In the genomic region with DNA sequence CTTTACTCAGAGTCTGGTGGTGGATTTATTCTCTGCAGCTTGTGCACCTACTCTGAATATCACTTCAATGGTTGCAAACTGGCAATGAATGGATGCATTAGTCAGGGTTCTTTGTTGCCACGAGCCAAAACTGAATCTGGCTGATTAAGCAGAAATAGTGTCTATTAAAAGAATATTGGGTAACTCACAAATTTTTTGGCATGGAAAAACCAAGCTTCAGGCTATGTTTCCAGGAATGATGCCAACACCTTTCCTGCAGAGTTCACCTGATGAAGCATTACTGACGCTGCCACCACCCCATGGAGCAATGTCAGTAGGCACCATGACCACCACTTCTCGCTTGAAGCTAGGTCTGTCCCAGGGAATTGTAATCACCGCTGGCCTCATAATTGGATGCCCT, we compare ENCODE assay signal across 21 cellular contexts.
"Had no signal": no experiment of that assay in that cellular context is flagged by ENCODE, and none has a peak within 500 bp of the region (broad histone marks: within the 10 kb centered on the region; RNA-seq: fewer than 3 reads in every experiment).

No MANE protein-coding gene starts in this region.

- ATAC-seq: activated CD8-positive, alpha-beta T cell treated with anti-CD3 and anti-CD28 coated beads, Interleukin-2, amount 10 ng/mL, durations not matched to agents 7 days and 5 days; activated naive CD4-positive, alpha-beta T cell treated with anti-CD3 and anti-CD28 coated beads, Interleukin-2, amount 50 U/mL, for 72 hours; activated T-cell treated with anti-CD3 and anti-CD28 coated beads, Interleukin-2, amount 50 U/mL, for 72 hours; effector memory CD8-positive, alpha-beta T cell; left lung; natural killer cell; right cardiac atrium had no signal

- H3K9me3 Mint-ChIP-seq: activated CD4-positive, alpha-beta T cell treated with anti-CD3 and anti-CD28 coated beads, Interleukin-2, amount 10 ng/mL, durations not matched to agents 24 days and 14 days had no signal

- H3K36me3 Mint-ChIP-seq: brain, natural killer cell had no signal

- H3K27me3 Mint-ChIP-seq: activated CD4-positive, alpha-beta T cell treated with anti-CD3 and anti-CD28 coated beads, Interleukin-2, amount 10 ng/mL, durations not matched to agents 24 days and 14 days; effector memory CD8-positive, alpha-beta T cell; progenitor cell of endocrine pancreas had no signal

- H3K4me1 Mint-ChIP-seq: activated CD4-positive, alpha-beta T cell treated with anti-CD3 and anti-CD28 coated beads, Interleukin-2, amount 10 ng/mL, durations not matched to agents 24 days and 14 days; brain; natural killer cell had no signal

- H3K4me3 ChIP-seq: left lung, smooth muscle cell, stomach, testis, upper lobe of left lung had no signal

- H3K4me3 Mint-ChIP-seq: activated CD4-positive, alpha-beta T cell treated with anti-CD3 and anti-CD28 coated beads, Interleukin-2, amount 10 ng/mL, durations not matched to agents 24 days and 14 days; activated CD8-positive, alpha-beta T cell treated with anti-CD3 and anti-CD28 coated beads, Interleukin-2, amount 10 ng/mL, durations not matched to agents 7 days and 5 days; activated T-cell treated with anti-CD3 and anti-CD28 coated beads, Interleukin-2, amount 50 U/mL, for 72 hours; brain; effector memory CD8-positive, alpha-beta T cell; natural killer cell had no signal

- DNase-seq: activated CD4-positive, alpha-beta T cell treated with anti-CD3 and anti-CD28 coated beads, Interleukin-2, amount 10 ng/mL, durations not matched to agents 24 days and 14 days; activated CD4-positive, CD25-positive, alpha-beta regulatory T cell; activated CD8-positive, alpha-beta memory T cell treated with anti-CD3 and anti-CD28 coated beads, Interleukin-2, amount 50 U/mL, for 48 hours; activated CD8-positive, alpha-beta T cell treated with anti-CD3 and anti-CD28 coated beads, Interleukin-2, amount 10 ng/mL, durations not matched to agents 7 days and 5 days; activated gamma-delta T cell; activated T-cell treated with anti-CD3 and anti-CD28 coated beads, Interleukin-2, amount 50 U/mL, for 72 hours; amniotic stem cell; dermis blood vessel endothelial cell; effector memory CD8-positive, alpha-beta T cell; erythroblast; left lung; mesenchymal stem cell; natural killer cell; right cardiac atrium; stomach; testis; upper lobe of left lung had no signal

- H3K27ac ChIP-seq: left lung, stomach, testis, upper lobe of left lung had no signal

- H3K27ac Mint-ChIP-seq: activated CD4-positive, alpha-beta T cell treated with anti-CD3 and anti-CD28 coated beads, Interleukin-2, amount 10 ng/mL, durations not matched to agents 24 days and 14 days; activated CD8-positive, alpha-beta T cell treated with anti-CD3 and anti-CD28 coated beads, Interleukin-2, amount 10 ng/mL, durations not matched to agents 7 days and 5 days; activated naive CD4-positive, alpha-beta T cell treated with anti-CD3 and anti-CD28 coated beads, Interleukin-2, amount 50 U/mL, for 72 hours; activated T-cell treated with anti-CD3 and anti-CD28 coated beads, Interleukin-2, amount 50 U/mL, for 72 hours; effector memory CD8-positive, alpha-beta T cell; natural killer cell; progenitor cell of endocrine pancreas had no signal
